Comparison of ENCODE assay signal across 14 cellular contexts in genomic region chr2:25417715-25418369, GRCh38.
DNase-seq lines count a peak whose midpoint lies in the region; ATAC-seq, FAIRE-seq and TF ChIP-seq lines count a peak whose summit lies in the region.
"Had no signal": no experiment of that assay in that cellular context is flagged by ENCODE, and none has a peak within 500 bp of the region (broad histone marks: within the 10 kb centered on the region; RNA-seq: fewer than 3 reads in every experiment).

No MANE protein-coding gene starts in this region.

- TF ChIP-seq POLR2A in GM12892 (IDR thresholded peaks at IDR 0.05; ENCODE audit: low read depth, low read length) (peak; percentile 69), erythroblast (IDR thresholded peaks at IDR 0.05; ENCODE audit: low read length) (no peak)

- DNase-seq in DMS 273 treated with DMSO at 0.1 percent for 48 hours (lab: John Stamatoyannopoulos, UW) = peak; percentile 15
- DNase-seq in GM12892 (ENCODE audit: insufficient read length) = no peak
- DNase-seq in NCI-H524 treated with DMSO at 0.1 percent for 48 hours (lab: John Stamatoyannopoulos, UW) = peak; percentile 65
- DNase-seq in erythroblast (lab: John Stamatoyannopoulos, UW) = peak; percentile 21 to 27
- no peak for DNase-seq in LoVo (ENCODE audit: low spot score)
- DNase-seq in NCI-H187 treated with DMSO at 0.1 percent for 48 hours (lab: John Stamatoyannopoulos, UW) = no peak
- DNase-seq in activated T-cell treated with anti-CD3 and anti-CD28 coated beads for 4 hours = no peak
- DNase-seq: activated T-cell treated with anti-CD3 and anti-CD28 coated beads, Interleukin-2, amount 50 U/mL, for 24 hours; CD4-positive, alpha-beta T cell; NCI-H1694; NK-92 treated with Interleukin-12 subunit alpha and Interleukin-12 subunit beta, amount 100 ng/mL, for 24 hours; nucleus accumbens had no signal

- ATAC-seq in HG02981 (IDR thresholded peaks at IDR 0.05; ENCODE audit: unreplicated experiment) = no peak

- peak; percentile 98 for FAIRE-seq in GM12892 (lab: Jason Lieb, UNC)
- FAIRE-seq: astrocyte had no signal

Comparison
In these comparisons a context has a peak if more than half of its experiments do, and no peak if none do; other contexts are left out.
1. DNase-seq: peak in DMS 273 treated with DMSO at 0.1 percent for 48 hours (single experiment), NCI-H524 treated with DMSO at 0.1 percent for 48 hours (single experiment) and erythroblast (2 of 2); none in GM12892 (single experiment), LoVo (single experiment), NCI-H187 treated with DMSO at 0.1 percent for 48 hours (single experiment) and activated T-cell treated with anti-CD3 and anti-CD28 coated beads for 4 hours (single experiment).